ENCODE assay signal across 1 cellular context in genomic region chr2:69946351-69947077, GRCh38.
TF ChIP-seq lines count a peak whose summit lies in the region.

No MANE protein-coding gene starts in this region.

TF ChIP-seq in HepG2, 621 proteins besides CTCF, POLR2A, EP300 and RAD21 (continued from another document and continues in another):
- 0 out of 2 replicates have a peak, but pooled peaks have one; percentile 3 for TF ChIP-seq MAX (IDR thresholded peaks at IDR 0.05)
- TF ChIP-seq PREB (CRISPR knock-in tag; IDR thresholded peaks at IDR 0.05), result no peak
- no peak for TF ChIP-seq ZNF264 (CRISPR knock-in tag; IDR thresholded peaks at IDR 0.05)
- TF ChIP-seq RARA (CRISPR knock-in tag; IDR thresholded peaks at IDR 0.05), result peak; percentile 36; the same call in 1 of the 2 replicates
- TF ChIP-seq FOSL1 (CRISPR knock-in tag; IDR thresholded peaks at IDR 0.05; ENCODE audit: borderline replicate concordance), result no peak
- peak; percentile 62 for TF ChIP-seq FOXA3 (CRISPR knock-in tag; IDR thresholded peaks at IDR 0.05)
- TF ChIP-seq CENPT (CRISPR knock-in tag; IDR thresholded peaks at IDR 0.05; ENCODE audit: low read depth), result no peak
- no peak for TF ChIP-seq ZBTB44 (CRISPR knock-in tag; IDR thresholded peaks at IDR 0.05)
- TF ChIP-seq CREBL2 (CRISPR knock-in tag; IDR thresholded peaks at IDR 0.05; ENCODE audit: borderline replicate concordance), result no peak
- no peak for TF ChIP-seq IKZF1 (IDR thresholded peaks at IDR 0.05)
- no peak for TF ChIP-seq SATB2 (CRISPR knock-in tag; IDR thresholded peaks at IDR 0.05)
- TF ChIP-seq ZNF335 (CRISPR knock-in tag; IDR thresholded peaks at IDR 0.05), result no peak
- no peak for TF ChIP-seq ZXDC (CRISPR knock-in tag; IDR thresholded peaks at IDR 0.05)
- TF ChIP-seq STAT5B (CRISPR knock-in tag; IDR thresholded peaks at IDR 0.05), result no peak
- no peak for TF ChIP-seq ZNF768 (CRISPR knock-in tag; IDR thresholded peaks at IDR 0.05)
- no peak for TF ChIP-seq KLF13 (CRISPR knock-in tag; IDR thresholded peaks at IDR 0.05)
- TF ChIP-seq GATA4 (IDR thresholded peaks at IDR 0.05; ENCODE audit: borderline replicate concordance, low read depth), result 0 out of 2 replicates have a peak, but pooled peaks have one; percentile 15
- no peak for TF ChIP-seq HINFP (CRISPR knock-in tag; IDR thresholded peaks at IDR 0.05; ENCODE audit: low read depth)
- no peak for TF ChIP-seq IRX3 (CRISPR knock-in tag; IDR thresholded peaks at IDR 0.05; ENCODE audit: borderline replicate concordance, low read depth)
- no peak for TF ChIP-seq ZNF674 (CRISPR knock-in tag; IDR thresholded peaks at IDR 0.05; ENCODE audit: low read depth)
- TF ChIP-seq ZHX1 (CRISPR knock-in tag; IDR thresholded peaks at IDR 0.05; ENCODE audit: low read depth), result no peak
- no peak for TF ChIP-seq LBX2 (CRISPR knock-in tag; IDR thresholded peaks at IDR 0.05; ENCODE audit: borderline replicate concordance)
- no peak for TF ChIP-seq KDM1A (CRISPR knock-in tag; IDR thresholded peaks at IDR 0.05)
- TF ChIP-seq SRY (CRISPR knock-in tag; IDR thresholded peaks at IDR 0.05), result no peak
- peak; percentile 7; the same call in 1 of the 2 replicates for TF ChIP-seq TOPORS (CRISPR knock-in tag; IDR thresholded peaks at IDR 0.05)
- no peak for TF ChIP-seq ZNF547 (CRISPR knock-in tag; IDR thresholded peaks at IDR 0.05)
- TF ChIP-seq ZBTB3 (CRISPR knock-in tag; IDR thresholded peaks at IDR 0.05; ENCODE audit: borderline replicate concordance, low read depth), result no peak
- no peak for TF ChIP-seq ZNF530 (CRISPR knock-in tag; IDR thresholded peaks at IDR 0.05; ENCODE audit: low read depth)
- no peak for TF ChIP-seq ZNF660 (CRISPR knock-in tag; IDR thresholded peaks at IDR 0.05; ENCODE audit: borderline replicate concordance, low read depth)
- TF ChIP-seq KAT7 (CRISPR knock-in tag; IDR thresholded peaks at IDR 0.05; ENCODE audit: borderline replicate concordance), result no peak
- no peak for TF ChIP-seq NRL (CRISPR knock-in tag; IDR thresholded peaks at IDR 0.05; ENCODE audit: borderline replicate concordance)
- no peak for TF ChIP-seq PCBP1 (IDR thresholded peaks at IDR 0.05; ENCODE audit: borderline replicate concordance, low read depth, low read length)
- no peak for TF ChIP-seq ZNF678 (CRISPR knock-in tag; IDR thresholded peaks at IDR 0.05)
- no peak for TF ChIP-seq BATF2 (CRISPR knock-in tag; IDR thresholded peaks at IDR 0.05)
- peak; percentile 36; the same call in 1 of the 2 replicates for TF ChIP-seq ZNF280D (CRISPR knock-in tag; IDR thresholded peaks at IDR 0.05)
- TF ChIP-seq ZNF331 (CRISPR knock-in tag; IDR thresholded peaks at IDR 0.05), result no peak; the same call in 1 of the 2 replicates
- TF ChIP-seq CEBPB (IDR thresholded peaks at IDR 0.05; ENCODE audit: borderline replicate concordance, low read depth, low read length), result no peak
- peak; percentile 23; the same call in 1 of the 2 replicates for TF ChIP-seq NFE2L2 (IDR thresholded peaks at IDR 0.05; ENCODE audit: low read length)
- no peak for TF ChIP-seq IRF2 (CRISPR knock-in tag; IDR thresholded peaks at IDR 0.05)
- TF ChIP-seq PAX8 (CRISPR knock-in tag; IDR thresholded peaks at IDR 0.05; ENCODE audit: borderline replicate concordance), result no peak
- no peak for TF ChIP-seq TMF1 (CRISPR knock-in tag; IDR thresholded peaks at IDR 0.05; ENCODE audit: low read depth)
- no peak for TF ChIP-seq ZNF746 (CRISPR knock-in tag; IDR thresholded peaks at IDR 0.05)
- no peak for TF ChIP-seq ZNF205 (CRISPR knock-in tag; IDR thresholded peaks at IDR 0.05)
- TF ChIP-seq SMARCE1 (IDR thresholded peaks at IDR 0.05; ENCODE audit: borderline replicate concordance), result no peak
- no peak for TF ChIP-seq CREM (IDR thresholded peaks at IDR 0.05)
- TF ChIP-seq CREM (CRISPR knock-in tag; IDR thresholded peaks at IDR 0.05), result no peak
- no peak for TF ChIP-seq ZFP82 (CRISPR knock-in tag; IDR thresholded peaks at IDR 0.05; ENCODE audit: borderline replicate concordance)
- no peak for TF ChIP-seq ZSCAN20 (CRISPR knock-in tag; IDR thresholded peaks at IDR 0.05; ENCODE audit: borderline replicate concordance)
- TF ChIP-seq ZNF367 (CRISPR knock-in tag; IDR thresholded peaks at IDR 0.05; ENCODE audit: borderline replicate concordance), result no peak
- no peak for TF ChIP-seq ZSCAN9 (CRISPR knock-in tag; IDR thresholded peaks at IDR 0.05; ENCODE audit: borderline replicate concordance)
- TF ChIP-seq HDAC2 (CRISPR knock-in tag; IDR thresholded peaks at IDR 0.05), result no peak
- no peak for TF ChIP-seq PHF21A (CRISPR knock-in tag; IDR thresholded peaks at IDR 0.05)
